In genomic region chr11:94664336-94664735, GRCh38 we compare ENCODE assay signal across 14 cellular contexts.
DNase-seq lines count a peak whose midpoint lies in the region; ATAC-seq and TF ChIP-seq lines count a peak whose summit lies in the region.
"Had no signal": no experiment of that assay in that cellular context is flagged by ENCODE, and none has a peak within 500 bp of the region (broad histone marks: within the 10 kb centered on the region; RNA-seq: fewer than 3 reads in every experiment).

No MANE protein-coding gene starts in this region.

- H3K27me3 Mint-ChIP-seq in WTC11 (ENCODE audit: low read depth), result no peaks in the 10 kb centered on the region; the same call in 1 of the 2 replicates
- H3K27me3 Mint-ChIP-seq in immature natural killer cell (ENCODE audit: low read depth in 3 of 3), result peaks cover 1 to 4% (median 2%) of the 10 kb centered on the region in 3 donors

- CTCF ChIA-PET in WTC11 (lab: Charles Lee), result interaction anchor here (1.8 kb wide), 1 partner anchor 70 kb away, joined by 4 read pairs; no protein-coding TSS in a partner anchor

- peaks cover 71% of the 10 kb centered on the region for H3K4me1 Mint-ChIP-seq in WTC11
- no peaks in the 10 kb centered on the region for H3K4me1 Mint-ChIP-seq in immature natural killer cell

- no peak for TF ChIP-seq CTCF in WTC11 (IDR thresholded peaks at IDR 0.05)

- POLR2A ChIA-PET in WTC11 (lab: Charles Lee), result no interaction called here

- no peak overlapping the region for H3K4me3 Mint-ChIP-seq in WTC11
- no peak overlapping the region for H3K4me3 Mint-ChIP-seq in immature natural killer cell
- H3K4me3 Mint-ChIP-seq: H9, T-helper 17 cell had no signal

- H3K9me3 Mint-ChIP-seq in WTC11, result peaks cover 8% of the 10 kb centered on the region
- peaks cover 0 to 1% (median 0%) of the 10 kb centered on the region in 6 donors for H3K9me3 Mint-ChIP-seq in immature natural killer cell

- 0 out of 2 replicates have a peak, but pooled peaks have one; percentile 5 for ATAC-seq in WTC11
- ATAC-seq: T-helper 17 cell had no signal

- H3K36me3 Mint-ChIP-seq in WTC11 (peaks cover 66% of the 10 kb centered on the region), immature natural killer cell (no peaks in the 10 kb centered on the region)

- DNase-seq in HT-29 (ENCODE audit: low spot score) (peak; percentile 74), WTC11 (ENCODE audit: low spot score) (no peak), islet precursor cell (peak; percentile 79), NCI-H128 (lab: John Stamatoyannopoulos, UW; ENCODE audit: unreplicated experiment) (no peak), amygdala (lab: John Stamatoyannopoulos, UW) (no peak), immature natural killer cell (no peak)
- no peak for DNase-seq in effector CD4-positive, alpha-beta T cell
- DNase-seq: activated CD4-positive, CD25-positive, alpha-beta regulatory T cell; DMS79; H9; MV-4-11; stimulated activated CD4-positive, alpha-beta T cell treated with anti-CD3 and anti-CD28 coated beads, Interleukin-2, amount 100 ng/mL, for 48 hours; stimulated activated CD8-positive, alpha-beta memory T cell treated with anti-CD3 and anti-CD28 coated beads, Interleukin-4, amount 100 ng/mL, for 48 hours; T-helper 17 cell had no signal

- H3K27ac Mint-ChIP-seq in WTC11, result 0 out of 2 replicates have a peak overlapping the region, but pooled peaks have one; percentile 63
- no peak overlapping the region for H3K27ac Mint-ChIP-seq in immature natural killer cell
- H3K27ac Mint-ChIP-seq: T-helper 17 cell had no signal

TF ChIP-seq in WTC11, 78 proteins besides CTCF, POLR2A, EP300 and RAD21:
- TF ChIP-seq ZNF121 (CRISPR knock-in tag; IDR thresholded peaks at IDR 0.05) (0 out of 2 replicates have a peak, but pooled peaks have one; percentile 47), JAZF1 (CRISPR knock-in tag; IDR thresholded peaks at IDR 0.05) (no peak), SOX15 (CRISPR knock-in tag; IDR thresholded peaks at IDR 0.05) (no peak), MLX (CRISPR knock-in tag; IDR thresholded peaks at IDR 0.05) (no peak)

Comparison
In these comparisons a context has a peak if more than half of its experiments do, and no peak if none do; other contexts are left out.
1. DNase-seq: peak in HT-29 (single experiment) and islet precursor cell (single experiment); none in WTC11 (single experiment), effector CD4-positive, alpha-beta T cell (single experiment), NCI-H128 (single experiment), amygdala (0 of 56) and immature natural killer cell (0 of 3).